Comparison of ENCODE assay signal across 7 cellular contexts in the genomic region with DNA sequence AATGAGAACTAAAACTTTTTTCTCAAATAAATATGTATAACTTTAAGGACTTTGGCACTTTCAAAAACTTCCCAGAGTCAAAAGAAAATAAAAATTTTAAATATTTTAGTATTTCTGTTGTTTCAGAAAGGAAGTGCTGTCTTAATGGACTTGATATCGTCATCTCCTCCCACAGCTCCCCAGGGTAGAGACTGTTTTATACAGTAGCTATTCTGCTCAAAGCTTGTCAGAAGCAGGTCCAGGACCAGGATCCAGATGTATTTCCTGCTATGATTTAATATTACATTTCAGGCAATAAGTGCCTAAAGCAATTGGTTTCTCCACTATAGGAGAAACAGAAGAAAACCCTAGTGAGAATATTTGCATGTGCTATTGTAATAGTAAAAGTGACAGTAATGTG.
"Had no signal": no experiment of that assay in that cellular context is flagged by ENCODE, and none has a peak within 500 bp of the region (broad histone marks: within the 10 kb centered on the region; RNA-seq: fewer than 3 reads in every experiment).

No MANE protein-coding gene starts in this region.

- H3K9ac ChIP-seq: GM23248 had no signal

- DNase-seq: GM23248, GOT3, H7, HFFc6, KBM-7 had no signal

- H3K9me3 ChIP-seq: HAP-1 had no signal

- H3K27ac ChIP-seq: GM23248, HL-60 had no signal

- H3K4me3 ChIP-seq: GM23248, HAP-1 had no signal

- H3K36me3 ChIP-seq: HAP-1 had no signal

- H3K4me1 ChIP-seq: HAP-1 had no signal
